ENCODE assay signal across 1 cellular context in genomic region chr11:10807629-10808552, GRCh38.
A peak's percentile ranks its signal among the peaks of the same experiment; 100 is the strongest.
TF ChIP-seq lines count a peak whose summit lies in the region.

No MANE protein-coding gene starts in this region.

TF ChIP-seq in K562, 482 proteins besides CTCF, POLR2A, EP300 and RAD21 (continued from another document and continues in another):
- no peak for TF ChIP-seq ZNF318 (IDR thresholded peaks at IDR 0.05; ENCODE audit: borderline replicate concordance in 1 of 2, low read depth in 1 of 2)
- no peak for TF ChIP-seq MTA2 (IDR thresholded peaks at IDR 0.05; ENCODE audit: low read depth)
- no peak for TF ChIP-seq SMAD4 (CRISPR knock-in tag; conservative IDR thresholded peaks at IDR 0.05)
- TF ChIP-seq KHSRP (IDR thresholded peaks at IDR 0.05) = no peak
- 0 out of 2 replicates have a peak, but pooled peaks have one; percentile 40 for TF ChIP-seq HNRNPL (IDR thresholded peaks at IDR 0.05; ENCODE audit: low read depth, low read length)
- TF ChIP-seq DNMT1 (IDR thresholded peaks at IDR 0.05) = no peak
- no peak for TF ChIP-seq ZNF707 (CRISPR knock-in tag; conservative IDR thresholded peaks at IDR 0.05)
- no peak for TF ChIP-seq ZNF512 (tag; IDR thresholded peaks at IDR 0.05)
- TF ChIP-seq HOMEZ (CRISPR knock-in tag; IDR thresholded peaks at IDR 0.05) = no peak
- no peak for TF ChIP-seq SOX6 (IDR thresholded peaks at IDR 0.05)
- TF ChIP-seq RBM22 (IDR thresholded peaks at IDR 0.05; ENCODE audit: low read depth, low read length, poor library complexity, severe bottlenecking) = peak; percentile 95
- no peak for TF ChIP-seq TCF15 (CRISPR knock-in tag; IDR thresholded peaks at IDR 0.05)
- no peak for TF ChIP-seq LEF1 (IDR thresholded peaks at IDR 0.05)
- no peak for TF ChIP-seq NR2C2 (CRISPR knock-in tag; IDR thresholded peaks at IDR 0.05)
- no peak; the same call in 1 of the 2 replicates for TF ChIP-seq NR2C2 (tag; IDR thresholded peaks at IDR 0.05)
- TF ChIP-seq HDAC1 (IDR thresholded peaks at IDR 0.05) = 0 out of 4 replicates have a peak, but pooled peaks of 1 of the 2 experiments have one; percentile 41
- no peak for TF ChIP-seq TCF7L2 (IDR thresholded peaks at IDR 0.05; ENCODE audit: low read depth, low read length)
- TF ChIP-seq STAT5A (IDR thresholded peaks at IDR 0.05; ENCODE audit: borderline replicate concordance, low read length) = no peak
- TF ChIP-seq STAG1 (CRISPR knock-in tag; IDR thresholded peaks at IDR 0.05; ENCODE audit: borderline replicate concordance) = peak; percentile 40; the same call in 1 of the 2 replicates
- no peak for TF ChIP-seq ZNF507 (tag; conservative IDR thresholded peaks at IDR 0.05)
- TF ChIP-seq SAFB (IDR thresholded peaks at IDR 0.05; ENCODE audit: borderline replicate concordance, low read depth, low read length) = peak; percentile 42; the same call in 1 of the 2 replicates
- peak; percentile 34; the same call in 1 of the 2 replicates for TF ChIP-seq EGR1 (conservative IDR thresholded peaks at IDR 0.05)
- no peak for TF ChIP-seq STAT5B (CRISPR knock-in tag; IDR thresholded peaks at IDR 0.05)
- no peak for TF ChIP-seq TRIM28 (IDR thresholded peaks at IDR 0.05)
- peak; percentile 22; the same call in 1 of the 2 replicates for TF ChIP-seq SP1 (CRISPR knock-in tag; IDR thresholded peaks at IDR 0.05)
- peak; percentile 22 for TF ChIP-seq U2AF1 (optimal IDR thresholded peaks at IDR 0.05; ENCODE audit: low read depth, low read length)
- TF ChIP-seq BRCA1 (IDR thresholded peaks at IDR 0.05) = no peak
- 0 out of 2 replicates have a peak, but pooled peaks have one; percentile 53 for TF ChIP-seq BRCA1 (CRISPR knock-in tag; IDR thresholded peaks at IDR 0.05)
- TF ChIP-seq BHLHE40 (IDR thresholded peaks at IDR 0.05; ENCODE audit: low read length) = no peak
- TF ChIP-seq SREBF1 (IDR thresholded peaks at IDR 0.05; ENCODE audit: borderline replicate concordance, low read depth, low read length) = no peak
- no peak for TF ChIP-seq VEZF1 (CRISPR knock-in tag; IDR thresholded peaks at IDR 0.05)
- TF ChIP-seq FOSL1 (tag; conservative IDR thresholded peaks at IDR 0.05) = 0 out of 2 replicates have a peak, but pooled peaks have one; percentile 6
- peak; percentile 68 for TF ChIP-seq RBBP5 (IDR thresholded peaks at IDR 0.05; ENCODE audit: borderline replicate concordance, insufficient read depth, low read length, poor library complexity, severe bottlenecking)
- no peak for TF ChIP-seq RFX1 (IDR thresholded peaks at IDR 0.05)
- no peak for TF ChIP-seq MTF1 (CRISPR knock-in tag; IDR thresholded peaks at IDR 0.05; ENCODE audit: borderline replicate concordance)
- no peak for TF ChIP-seq ZBTB43 (CRISPR knock-in tag; IDR thresholded peaks at IDR 0.05)
- TF ChIP-seq HLTF (IDR thresholded peaks at IDR 0.05) = no peak
- peak; percentile 18 to 46; a peak in 2 of 4 replicates for TF ChIP-seq MNT (conservative IDR thresholded peaks at IDR 0.05)
- TF ChIP-seq ETV6 (IDR thresholded peaks at IDR 0.05; ENCODE audit: borderline replicate concordance in 1 of 2, low read depth in 2 of 2, low read length in 1 of 2) = no peak
- no peak for TF ChIP-seq ETV6 (CRISPR knock-in tag; IDR thresholded peaks at IDR 0.05; ENCODE audit: borderline replicate concordance)
- TF ChIP-seq ARID2 (IDR thresholded peaks at IDR 0.05) = no peak
- TF ChIP-seq CHD1 (IDR thresholded peaks at IDR 0.05; ENCODE audit: low read length) = peak; percentile 99
- peak; percentile 44; the same call in 1 of the 2 replicates for TF ChIP-seq IRF2 (CRISPR knock-in tag; IDR thresholded peaks at IDR 0.05)
- no peak for TF ChIP-seq ID3 (CRISPR knock-in tag; IDR thresholded peaks at IDR 0.05)
- TF ChIP-seq ID3 (tag; IDR thresholded peaks at IDR 0.05) = no peak
- TF ChIP-seq THRB (CRISPR knock-in tag; conservative IDR thresholded peaks at IDR 0.05) = peak; percentile 65; the same call in 1 of the 2 replicates
- no peak for TF ChIP-seq CGGBP1 (CRISPR knock-in tag; IDR thresholded peaks at IDR 0.05)
- TF ChIP-seq ERF (CRISPR knock-in tag; IDR thresholded peaks at IDR 0.05) = no peak
- no peak; the same call in 1 of the 2 replicates for TF ChIP-seq PHF8 (IDR thresholded peaks at IDR 0.05; ENCODE audit: borderline replicate concordance, low read length)
- TF ChIP-seq SLC30A9 (CRISPR knock-in tag; IDR thresholded peaks at IDR 0.05) = no peak
- TF ChIP-seq POLR2AphosphoS2 (IDR thresholded peaks at IDR 0.05; ENCODE audit: low read length) = no peak
